ENCODE assay signal across 20 cellular contexts in the genomic region with DNA sequence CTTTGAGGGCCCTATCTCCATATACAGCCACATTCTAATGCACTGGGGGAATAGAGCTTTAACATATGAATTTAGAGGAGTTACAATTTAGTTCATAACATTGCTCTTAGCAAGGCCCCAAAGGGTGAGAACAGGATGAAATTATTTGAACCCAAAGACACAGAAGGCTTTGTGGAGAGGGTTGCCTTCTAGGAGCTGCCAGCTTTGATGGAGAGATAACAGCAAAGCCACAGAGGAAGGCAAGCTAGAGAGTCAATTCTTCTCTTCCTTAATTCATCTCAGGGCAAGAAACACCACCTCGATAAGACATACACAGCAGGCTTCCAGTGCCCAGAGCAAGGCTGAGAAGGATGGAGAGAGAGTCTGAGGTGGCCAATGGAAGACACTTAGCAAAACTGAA.
"Had no signal": no experiment of that assay in that cellular context is flagged by ENCODE, and none has a peak within 500 bp of the region (broad histone marks: within the 10 kb centered on the region; RNA-seq: fewer than 3 reads in every experiment).

No MANE protein-coding gene starts in this region.

- H3K27me3 Mint-ChIP-seq: natural killer cell treated with Interleukin-12 subunit alpha and Interleukin-12 subunit beta and Interleukin-15 and Interleukin-18, amount 100 ng/mL, for 72 hours had no signal

- ATAC-seq: left colon; left ventricle myocardium superior; natural killer cell treated with Interleukin-12 subunit alpha and Interleukin-12 subunit beta and Interleukin-15 and Interleukin-18, amount 100 ng/mL, for 72 hours had no signal

- H3K4me3 Mint-ChIP-seq: endodermal cell; natural killer cell treated with Interleukin-12 subunit alpha and Interleukin-12 subunit beta and Interleukin-15 and Interleukin-18, amount 100 ng/mL, for 72 hours; neural progenitor cell; type B pancreatic cell had no signal

- H3K79me2 ChIP-seq: hepatocyte had no signal

- FAIRE-seq: small intestine, urothelium cell line had no signal

- H3K9me3 ChIP-seq: ovary, right atrium auricular region had no signal

- H3K4me1 ChIP-seq: neural progenitor cell, right atrium auricular region had no signal

- H3K9ac ChIP-seq: neural progenitor cell had no signal

- H3K4me3 ChIP-seq: hepatocyte, lung, neural progenitor cell, ovary, right atrium auricular region had no signal

- H3K27me3 ChIP-seq: hepatocyte, neural progenitor cell, ovary, right atrium auricular region had no signal

- H3K9me3 Mint-ChIP-seq: type B pancreatic cell had no signal

- H3K4me2 ChIP-seq: hepatocyte, neural progenitor cell had no signal

- H3K36me3 Mint-ChIP-seq: natural killer cell treated with Interleukin-12 subunit alpha and Interleukin-12 subunit beta and Interleukin-15 and Interleukin-18, amount 100 ng/mL, for 72 hours; neural progenitor cell; type B pancreatic cell had no signal

- H2AFZ ChIP-seq: hepatocyte, neural progenitor cell had no signal

- H3K27ac ChIP-seq: hepatocyte, neural progenitor cell, ovary, right atrium auricular region had no signal

- H3K27ac Mint-ChIP-seq: endodermal cell; natural killer cell treated with Interleukin-12 subunit alpha and Interleukin-12 subunit beta and Interleukin-15 and Interleukin-18, amount 100 ng/mL, for 72 hours; neural progenitor cell; type B pancreatic cell had no signal

- H3K4me1 Mint-ChIP-seq: endodermal cell, neural progenitor cell had no signal

- H3K36me3 ChIP-seq: neural progenitor cell, ovary, right atrium auricular region had no signal

- DNase-seq: effector CD4-positive, alpha-beta T cell; endodermal cell; foreskin melanocyte; head of caudate nucleus; left colon; left ventricle myocardium superior; mesenchymal stem cell; midbrain; nucleus accumbens; ovary; small intestine; stimulated activated CD4-positive, alpha-beta T cell treated with anti-CD3 and anti-CD28 coated beads, Interleukin-12 subunit alpha, Interleukin-12 subunit beta, amount 100 ng/mL, for 4 hours; stimulated activated naive CD4-positive, alpha-beta T cell treated with Interleukin-2 at 50 U/mL for 16 hours had no signal
